Comparison of ENCODE assay signal across 7 cellular contexts in the genomic region with DNA sequence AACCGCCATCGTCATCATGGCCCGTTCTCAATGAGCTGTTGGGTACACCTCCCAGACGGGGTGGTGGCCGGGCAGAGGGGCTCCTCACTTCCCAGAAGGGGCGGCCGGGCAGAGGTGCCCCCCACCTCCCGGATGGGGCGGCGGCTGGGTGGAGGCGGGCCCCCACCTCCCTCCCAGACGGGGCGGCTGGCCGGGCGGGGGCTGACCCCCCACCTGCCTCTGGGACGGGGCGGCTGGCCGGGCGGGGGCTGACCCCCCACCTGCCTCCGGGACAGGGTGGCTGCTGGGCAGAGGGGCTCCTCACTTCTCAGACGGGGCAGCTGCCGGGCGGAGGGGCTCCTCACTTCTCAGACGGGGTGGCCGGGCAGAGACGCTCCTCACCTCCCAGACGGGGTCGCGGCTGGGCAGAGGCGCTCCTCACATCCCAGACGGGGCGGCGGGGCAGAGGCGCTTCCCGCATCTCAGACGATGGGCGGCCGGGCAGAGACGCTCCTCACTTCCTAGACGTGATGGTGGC. TPM values are rescaled to one million over a fixed set of nuclear protein-coding genes. Genes with fewer than 3 reads are reported as not detected.
"Had no signal": no experiment of that assay in that cellular context is flagged by ENCODE, and none has a peak within 500 bp of the region (broad histone marks: within the 10 kb centered on the region; RNA-seq: fewer than 3 reads in every experiment).

No MANE protein-coding gene starts in this region.

RNA-seq across cellular contexts. Expression of a gene that starts 29.2 kb away (rescaled TPM):
- total RNA-seq: thoracic aorta, thyroid gland, tibial nerve, transverse colon, upper lobe of right lung, ureter, vagina had no signal
